In the genomic region with DNA sequence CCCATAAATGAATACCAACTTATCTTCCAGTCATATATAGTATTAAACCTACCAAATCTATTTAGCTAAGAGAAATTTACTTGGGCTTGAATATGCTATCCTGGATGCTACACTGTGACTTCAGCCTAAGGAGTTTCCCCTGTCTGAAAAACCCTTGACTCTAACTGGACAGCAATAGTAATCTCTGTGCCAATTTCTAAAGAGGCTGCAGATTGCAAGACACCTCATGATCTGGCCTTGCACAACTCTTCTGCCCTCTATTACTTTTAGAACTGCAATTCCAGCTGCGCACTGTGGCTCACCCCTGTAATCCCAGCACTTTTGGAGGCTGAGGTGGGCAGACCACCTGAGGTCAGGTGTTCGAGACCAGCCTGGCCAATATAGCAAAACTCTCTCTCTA, we compare ENCODE assay signal across 23 cellular contexts.
DNase-seq lines count a peak whose midpoint lies in the region; ATAC-seq and TF ChIP-seq lines count a peak whose summit lies in the region.
"Had no signal": no experiment of that assay in that cellular context is flagged by ENCODE, and none has a peak within 500 bp of the region (broad histone marks: within the 10 kb centered on the region; RNA-seq: fewer than 3 reads in every experiment).

No MANE protein-coding gene starts in this region.

- H3K27ac ChIP-seq in breast epithelium, result no peak overlapping the region
- H3K27ac ChIP-seq: 22Rv1; A549; BLaER1 treated with 17β-estradiol and CSF1 and Interleukin-3, amounts not matched to agents 10 nM and 100 nM; C4-2B had no signal

- DNase-seq in MCF 10A (ENCODE audit: unreplicated experiment) (peak; percentile 5), breast epithelium (ENCODE audit: low spot score in 2 of 2) (no peak), choroid plexus epithelial cell (ENCODE audit: low read depth) (peak; percentile 28), omental fat pad (ENCODE audit: low spot score) (no peak), NK-92 (lab: John Stamatoyannopoulos, UW; ENCODE audit: unreplicated experiment) (no peak)
- DNase-seq: AML-193; CD4-positive, alpha-beta T cell; CD8-positive, alpha-beta T cell; COR-L47; DMS 273 treated with DMSO at 0.1 percent for 48 hours; DMS153; DMS53; DMS79; DND-41; EL; GDM1 had no signal

- no peaks in the 10 kb centered on the region for H3K36me3 ChIP-seq in breast epithelium
- H3K36me3 ChIP-seq: BLaER1 treated with 17β-estradiol and CSF1 and Interleukin-3, amounts not matched to agents 10 nM and 100 nM had no signal

- TF ChIP-seq CTCF in MCF 10A (IDR thresholded peaks at IDR 0.05; ENCODE audit: unreplicated experiment) (no peak), breast epithelium (IDR thresholded peaks at IDR 0.05) (no peak), choroid plexus epithelial cell (conservative IDR thresholded peaks at IDR 0.05; ENCODE audit: low read depth, low read length) (no peak), omental fat pad (IDR thresholded peaks at IDR 0.05) (no peak)

- POLR2A ChIA-PET in MCF 10A (lab: Yijun Ruan, JAX), result no interaction called here

- H3K4me3 ChIP-seq in breast epithelium (no peak overlapping the region), choroid plexus epithelial cell (ENCODE audit: low read depth, low read length) (no peak overlapping the region)
- H3K4me3 ChIP-seq: A549; BLaER1 treated with 17β-estradiol and CSF1 and Interleukin-3, amounts not matched to agents 10 nM and 100 nM; GM12878 had no signal

- H3K4me1 ChIP-seq in breast epithelium, result no peaks in the 10 kb centered on the region
- H3K4me1 ChIP-seq: A549; BLaER1 treated with 17β-estradiol and CSF1 and Interleukin-3, amounts not matched to agents 10 nM and 100 nM had no signal

- H3K27ac Mint-ChIP-seq in MCF 10A (ENCODE audit: low read depth, unreplicated experiment), result no peak overlapping the region
- H3K27ac Mint-ChIP-seq: B cell; CD4-positive, alpha-beta T cell; CD8-positive, alpha-beta T cell had no signal

- BruUV-seq in MCF 10A (replicated peaks; lab: Mats Ljungman, UMichigan), result no TSS peak

- CTCF ChIA-PET in MCF 10A (lab: Yijun Ruan, JAX), result interaction anchor here (0.7 kb wide), 1 partner anchor 16 kb away, joined by 3 read pairs; no protein-coding TSS in a partner anchor

- no peaks in the 10 kb centered on the region for H3K4me1 Mint-ChIP-seq in MCF 10A (ENCODE audit: insufficient read depth, unreplicated experiment)
- H3K4me1 Mint-ChIP-seq: B cell had no signal

- ATAC-seq in omental fat pad (ENCODE audit: low FRiP score) (peak; percentile 75), GM18867 (IDR thresholded peaks at IDR 0.05; ENCODE audit: unreplicated experiment) (no peak)
- ATAC-seq: A549; CD8-positive, alpha-beta T cell; GM12878 had no signal

- H3K27me3 ChIP-seq in breast epithelium, result no peaks in the 10 kb centered on the region
- H3K27me3 ChIP-seq: BLaER1 treated with 17β-estradiol and CSF1 and Interleukin-3, amounts not matched to agents 10 nM and 100 nM had no signal

- H3K27me3 Mint-ChIP-seq in MCF 10A (ENCODE audit: insufficient read depth, unreplicated experiment), result peaks cover 53% of the 10 kb centered on the region
- H3K27me3 Mint-ChIP-seq: B cell; CD4-positive, alpha-beta T cell had no signal

- H3K4me3 Mint-ChIP-seq in MCF 10A (ENCODE audit: unreplicated experiment), result no peak overlapping the region
- H3K4me3 Mint-ChIP-seq: B cell; CD4-positive, alpha-beta T cell; CD8-positive, alpha-beta T cell had no signal

- intact Hi-C loops in MCF 10A (cut with micrococcal nuclease), result no loop called here
- intact Hi-C loops in breast epithelium (cut with DNase I; ENCODE audit: low total_unique reads), result no loop called here

- H3K36me3 Mint-ChIP-seq in MCF 10A (ENCODE audit: insufficient read depth, unreplicated experiment), result no peaks in the 10 kb centered on the region
- H3K36me3 Mint-ChIP-seq: CD8-positive, alpha-beta T cell had no signal

- TF ChIP-seq POLR2A in breast epithelium (IDR thresholded peaks at IDR 0.05), result no peak

- no peaks in the 10 kb centered on the region for H3K9me3 Mint-ChIP-seq in MCF 10A (ENCODE audit: unreplicated experiment)

- no peaks in the 10 kb centered on the region for H3K9me3 ChIP-seq in breast epithelium
- H3K9me3 ChIP-seq: A549; BLaER1 treated with 17β-estradiol and CSF1 and Interleukin-3, amounts not matched to agents 10 nM and 100 nM had no signal

Comparison
In these comparisons a context has a peak if more than half of its experiments do, and no peak if none do; other contexts are left out.
1. DNase-seq: peak in MCF 10A (single experiment) and choroid plexus epithelial cell (single experiment); none in breast epithelium (0 of 2), omental fat pad (single experiment) and NK-92 (single experiment).